Comparison of ENCODE assay signal across 17 cellular contexts in genomic region chr2:16870677-16871076, GRCh38.
DNase-seq lines count a peak whose midpoint lies in the region; ATAC-seq, FAIRE-seq and TF ChIP-seq lines count a peak whose summit lies in the region.
"Had no signal": no experiment of that assay in that cellular context is flagged by ENCODE, and none has a peak within 500 bp of the region (broad histone marks: within the 10 kb centered on the region; RNA-seq: fewer than 3 reads in every experiment).

No MANE protein-coding gene starts in this region.

- H3K36me3 ChIP-seq in bronchial epithelial cell (ENCODE audit: control insufficient read depth, insufficient read depth, low read length) (no peaks in the 10 kb centered on the region), neural progenitor cell (no peaks in the 10 kb centered on the region), upper lobe of left lung (no peaks in the 10 kb centered on the region)
- H3K36me3 ChIP-seq: BE2C, SJSA1 had no signal

- H3K4me3 ChIP-seq in bronchial epithelial cell (ENCODE audit: low read depth, low read length) (no peak overlapping the region), neural progenitor cell (no peak overlapping the region), upper lobe of left lung (no peak overlapping the region)
- H3K4me3 ChIP-seq: K562, PC-9, SJSA1 had no signal

- ATAC-seq in upper lobe of left lung (ENCODE audit: low FRiP score in 2 of 2): no peak
- ATAC-seq: CD8-positive, alpha-beta T cell; K562 had no signal

- no peak for FAIRE-seq in bronchial epithelial cell (lab: Jason Lieb, UNC)
- FAIRE-seq: GM12891, K562 had no signal

- 62 to 63% methylated on average over 2 of the region's 2 CpGs for WGBS in upper lobe of left lung, 2 donors

- H3K36me3 Mint-ChIP-seq in neural progenitor cell: no peaks in the 10 kb centered on the region
- H3K36me3 Mint-ChIP-seq: CD8-positive, alpha-beta T cell had no signal

- no peaks in the 10 kb centered on the region for H3K9me3 Mint-ChIP-seq in neural progenitor cell
- H3K9me3 Mint-ChIP-seq: CD8-positive, alpha-beta T cell had no signal

- peak overlapping the region; percentile 30 for H3K27ac Mint-ChIP-seq in neural progenitor cell
- H3K27ac Mint-ChIP-seq: CD8-positive, alpha-beta T cell had no signal

- peak; percentile 14 for DNase-seq in DMS153 treated with DMSO at 0.1 percent for 48 hours (lab: John Stamatoyannopoulos, UW; ENCODE audit: unreplicated experiment)
- DNase-seq in NCI-H2227 (lab: John Stamatoyannopoulos, UW; ENCODE audit: unreplicated experiment): peak; percentile 73
- DNase-seq in bronchial epithelial cell (ENCODE audit: low read depth): peak; percentile 44
- DNase-seq in neural progenitor cell (ENCODE audit: low spot score): no peak
- no peak for DNase-seq in islet precursor cell
- DNase-seq in activated T-cell treated with anti-CD3 and anti-CD28 coated beads, Interleukin-2, amount 50 U/mL, for 1 hour: no peak
- DNase-seq in upper lobe of left lung: no peak
- DNase-seq: BE2C; CD8-positive, alpha-beta T cell; GF-D8; NCI-H1930; NCI-H2171 treated with DMSO at 0.1 percent for 48 hours; NCI-H510A had no signal

- no peak for TF ChIP-seq POLR2A in upper lobe of left lung (IDR thresholded peaks at IDR 0.05)

- H3K79me2 ChIP-seq in neural progenitor cell (ENCODE audit: low read depth): no peaks in the 10 kb centered on the region

- TF ChIP-seq EP300 in upper lobe of left lung (IDR thresholded peaks at IDR 0.05): no peak

- H3K9me3 ChIP-seq in neural progenitor cell (ENCODE audit: low read depth): no peaks in the 10 kb centered on the region
- H3K9me3 ChIP-seq in upper lobe of left lung: no peaks in the 10 kb centered on the region
- H3K9me3 ChIP-seq: BE2C, SJSA1 had no signal

- H3K27ac ChIP-seq in neural progenitor cell: no peak overlapping the region
- H3K27ac ChIP-seq in upper lobe of left lung: no peak overlapping the region
- H3K27ac ChIP-seq: PC-9, SJSA1 had no signal

- no peaks in the 10 kb centered on the region for H4K20me1 ChIP-seq in neural progenitor cell (ENCODE audit: low read depth)

- H3K4me1 Mint-ChIP-seq in neural progenitor cell: peaks cover 30% of the 10 kb centered on the region

- H3K4me1 ChIP-seq in neural progenitor cell (peaks cover 20% of the 10 kb centered on the region), upper lobe of left lung (peaks cover 0 to 4% (median 0%) of the 10 kb centered on the region in 4 donors)
- H3K4me1 ChIP-seq: BE2C, SJSA1 had no signal

- H3K9ac ChIP-seq in neural progenitor cell: no peak overlapping the region

- TF ChIP-seq CTCF in bronchial epithelial cell (IDR thresholded peaks at IDR 0.05; ENCODE audit: insufficient read depth, low read length, severe bottlenecking): no peak
- no peak for TF ChIP-seq CTCF in neural progenitor cell (IDR thresholded peaks at IDR 0.05)
- no peak for TF ChIP-seq CTCF in upper lobe of left lung (IDR thresholded peaks at IDR 0.05)

- H3K27me3 ChIP-seq in bronchial epithelial cell (ENCODE audit: control insufficient read depth, insufficient read depth, low read length) (no peaks in the 10 kb centered on the region), neural progenitor cell (no peaks in the 10 kb centered on the region), upper lobe of left lung (no peaks in the 10 kb centered on the region)
- H3K27me3 ChIP-seq: BE2C, SJSA1 had no signal

- no peaks in the 10 kb centered on the region for H3K27me3 Mint-ChIP-seq in neural progenitor cell (ENCODE audit: insufficient read depth, low read depth)

- H3K4me2 ChIP-seq in neural progenitor cell: peak overlapping the region; percentile 32
- H3K4me2 ChIP-seq: PC-9 had no signal

- no peaks in the 10 kb centered on the region for H3F3A ChIP-seq in neural progenitor cell (ENCODE audit: low read depth)

- H3K4me3 Mint-ChIP-seq in neural progenitor cell: no peak overlapping the region
- H3K4me3 Mint-ChIP-seq: CD8-positive, alpha-beta T cell had no signal

- H2AFZ ChIP-seq in neural progenitor cell (replicated peaks): no peak overlapping the region
- H2AFZ ChIP-seq: PC-9 had no signal

Comparison
In these comparisons a context has a peak if more than half of its experiments do, and no peak if none do; other contexts are left out.
1. DNase-seq: peak in DMS153 treated with DMSO at 0.1 percent for 48 hours (single experiment), NCI-H2227 (single experiment) and bronchial epithelial cell (single experiment); none in neural progenitor cell (single experiment), islet precursor cell (single experiment), activated T-cell treated with anti-CD3 and anti-CD28 coated beads, Interleukin-2, amount 50 U/mL, for 1 hour (single experiment) and upper lobe of left lung (0 of 2).